Comparison of ENCODE assay signal across 8 cellular contexts in the genomic region with DNA sequence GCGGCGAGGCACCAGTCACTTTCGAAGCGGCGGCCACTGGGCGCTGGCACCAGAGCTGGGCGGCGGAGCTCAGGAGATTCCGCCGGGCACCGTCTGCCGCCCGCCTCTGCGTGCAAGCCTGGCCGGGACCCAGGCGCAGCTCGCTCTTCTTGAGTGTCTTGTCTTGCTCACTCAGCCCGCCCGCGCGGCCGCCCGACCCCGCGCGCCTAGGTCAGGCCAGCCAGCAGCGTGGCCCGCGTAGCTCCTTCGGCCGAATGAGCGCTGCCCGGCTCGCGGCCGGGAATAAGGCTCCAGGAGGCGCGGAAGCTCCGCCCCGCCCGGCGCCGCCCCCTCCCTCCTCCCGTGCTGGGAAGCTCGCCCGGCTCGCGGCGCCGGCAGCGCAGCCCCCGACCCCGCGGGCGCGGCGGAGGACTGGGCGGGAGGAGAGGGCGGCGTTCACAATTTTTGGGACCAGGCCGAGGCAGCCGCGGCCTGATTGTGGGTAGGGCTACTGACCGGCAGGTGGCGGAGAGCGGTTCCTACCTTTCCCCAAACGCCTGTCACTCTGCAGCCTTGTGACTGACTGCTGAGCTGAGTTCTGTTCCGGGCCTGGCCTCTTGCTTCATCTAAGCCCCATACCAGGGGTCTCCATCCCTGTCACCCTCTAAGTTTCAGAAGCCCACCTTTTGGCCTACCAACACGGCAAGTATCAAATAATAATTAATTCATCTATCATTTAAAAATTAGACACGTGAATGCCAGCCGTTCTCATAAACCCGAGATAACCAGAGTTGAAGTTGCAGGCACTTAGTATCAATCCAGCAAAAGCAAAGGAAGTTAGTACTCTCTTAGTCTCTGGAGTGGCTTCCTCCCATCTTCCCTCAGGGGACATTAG. TPM values are rescaled to one million over a fixed set of nuclear protein-coding genes. Genes with fewer than 3 reads are reported as not detected.
DNase-seq lines count a peak whose midpoint lies in the region; ATAC-seq and TF ChIP-seq lines count a peak whose summit lies in the region.

A gene with protein sequence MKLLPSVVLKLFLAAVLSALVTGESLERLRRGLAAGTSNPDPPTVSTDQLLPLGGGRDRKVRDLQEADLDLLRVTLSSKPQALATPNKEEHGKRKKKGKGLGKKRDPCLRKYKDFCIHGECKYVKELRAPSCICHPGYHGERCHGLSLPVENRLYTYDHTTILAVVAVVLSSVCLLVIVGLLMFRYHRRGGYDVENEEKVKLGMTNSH (minus strand): TSS at position 256 of the 874 bp plus-strand sequence. CDS start 275 bp downstream, outside the sequence.

- peak; percentile 51 for TF ChIP-seq CTCF in OCI-LY1 (IDR thresholded peaks at IDR 0.05; ENCODE audit: low read length)
- peak; percentile 18 to 50 (median 37) for TF ChIP-seq CTCF in esophagus muscularis mucosa (IDR thresholded peaks at IDR 0.05)

- peak within 1 kb of the TSS; percentile 84 for H3K9ac ChIP-seq in OCI-LY1 (ENCODE audit: low read length)
- H3K9ac ChIP-seq in mucosa of stomach (ENCODE audit: low read length): peak within 1 kb of the TSS; percentile 62
- peak within 1 kb of the TSS; percentile 52 to 84 (median 73) for H3K9ac ChIP-seq in subcutaneous abdominal adipose tissue (ENCODE audit: low read length in 5 of 5)

- peaks cover 16% of the 10 kb centered on the region; the same call in 1 of the 2 replicates for H3K79me2 ChIP-seq in OCI-LY1 (ENCODE audit: insufficient read depth, low read length)

- no peaks in the 10 kb centered on the region for H3K9me2 ChIP-seq in OCI-LY1 (ENCODE audit: low read depth, low read length)

- H3K27me3 Mint-ChIP-seq in CD8-positive, alpha-beta memory T cell: peaks cover 21 to 33% of the 10 kb centered on the region in 2 donors
- H3K27me3 Mint-ChIP-seq in activated T-cell treated with anti-CD3 and anti-CD28 coated beads, Interleukin-2, amount 50 U/mL, for 72 hours (ENCODE audit: low read depth): no peaks in the 10 kb centered on the region

- peak within 1 kb of the TSS; percentile 51 for H3K4me3 ChIP-seq in CD8-positive, alpha-beta memory T cell (ENCODE audit: low read length)
- H3K4me3 ChIP-seq in OCI-LY1 (ENCODE audit: low read depth, low read length, poor library complexity, severe bottlenecking) (peak within 1 kb of the TSS; percentile 78), esophagus muscularis mucosa (peak within 1 kb of the TSS; percentile 65 to 87 (median 77)), mucosa of stomach (ENCODE audit: low read length) (peak within 1 kb of the TSS; percentile 65), subcutaneous abdominal adipose tissue (ENCODE audit: low read depth in 1 of 5, low read length in 5 of 5) (peak within 1 kb of the TSS; percentile 70 to 87 (median 80))

- H3K4me3 Mint-ChIP-seq in CD8-positive, alpha-beta memory T cell: peak within 1 kb of the TSS; percentile 76 to 86 (median 80)
- peak within 1 kb of the TSS; percentile 82 to 85 for H3K4me3 Mint-ChIP-seq in activated T-cell treated with anti-CD3 and anti-CD28 coated beads, Interleukin-2, amount 50 U/mL, for 72 hours

- TF ChIP-seq EP300 in esophagus muscularis mucosa (IDR thresholded peaks at IDR 0.05): no peak

- no peaks in the 10 kb centered on the region for H3K36me3 ChIP-seq in CD8-positive, alpha-beta memory T cell (ENCODE audit: insufficient read depth, low read length)
- H3K36me3 ChIP-seq in OCI-LY1 (ENCODE audit: insufficient read depth, low read length) (peaks cover 23% of the 10 kb centered on the region; the same call in 1 of the 2 replicates), esophagus muscularis mucosa (peaks cover 0 to 25% (median 8%) of the 10 kb centered on the region in 4 donors), mucosa of stomach (ENCODE audit: control insufficient read depth, insufficient read depth, low read length) (peaks cover 11% of the 10 kb centered on the region), subcutaneous abdominal adipose tissue (ENCODE audit: control insufficient read depth in 5 of 5, insufficient read depth in 5 of 5, low read length in 5 of 5) (peaks cover 0 to 10% (median 6%) of the 10 kb centered on the region in 5 donors)

- CTCF ChIA-PET in CD8-positive, alpha-beta memory T cell (lab: Charles Lee): interaction anchor here (0.6 to 3.8 kb wide), 11 partner anchors 9 to 104 kb away, joined by 3 to 16 read pairs (median 3); no protein-coding TSS in a partner anchor

- no peaks in the 10 kb centered on the region for H3K9me3 Mint-ChIP-seq in CD8-positive, alpha-beta memory T cell
- no peaks in the 10 kb centered on the region for H3K9me3 Mint-ChIP-seq in activated T-cell treated with anti-CD3 and anti-CD28 coated beads, Interleukin-2, amount 50 U/mL, for 72 hours

- POLR2A ChIA-PET in CD8-positive, alpha-beta memory T cell (lab: Charles Lee): interaction anchor here (1.2 kb wide), 1 partner anchor 54 kb away, joined by 3 read pairs; no protein-coding TSS in a partner anchor

- ATAC-seq in GM19397 (IDR thresholded peaks at IDR 0.05; ENCODE audit: unreplicated experiment) (peak; percentile 75), HG03520 (IDR thresholded peaks at IDR 0.05; ENCODE audit: unreplicated experiment) (peak; percentile 81)
- ATAC-seq in activated T-cell treated with anti-CD3 and anti-CD28 coated beads, Interleukin-2, amount 50 U/mL, for 72 hours (replicated peaks in 1 of 2): peak; percentile 71 to 74

- no peaks in the 10 kb centered on the region for H3F3A ChIP-seq in OCI-LY1 (ENCODE audit: insufficient read depth, low read length)

- H3K27me3 ChIP-seq in CD8-positive, alpha-beta memory T cell (ENCODE audit: insufficient read depth, low read length, poor library complexity, severe bottlenecking): no peaks in the 10 kb centered on the region
- H3K27me3 ChIP-seq in OCI-LY1 (ENCODE audit: insufficient read depth, low read length) (no peaks in the 10 kb centered on the region), esophagus muscularis mucosa (no peaks in the 10 kb centered on the region), mucosa of stomach (ENCODE audit: control insufficient read depth, insufficient read depth, low read length) (no peaks in the 10 kb centered on the region), subcutaneous abdominal adipose tissue (ENCODE audit: control insufficient read depth in 5 of 5, insufficient read depth in 4 of 5, low read length in 5 of 5) (no peaks in the 10 kb centered on the region)

- H3K4me1 ChIP-seq in CD8-positive, alpha-beta memory T cell (ENCODE audit: insufficient read depth, low read length): peaks cover 40% of the 10 kb centered on the region
- H3K4me1 ChIP-seq in OCI-LY1 (ENCODE audit: insufficient read depth, low read length, severe bottlenecking) (peaks cover 71% of the 10 kb centered on the region), esophagus muscularis mucosa (peaks cover 52 to 65% (median 59%) of the 10 kb centered on the region in 4 donors), mucosa of stomach (ENCODE audit: control insufficient read depth, insufficient read depth, low read length) (peaks cover 71% of the 10 kb centered on the region), subcutaneous abdominal adipose tissue (ENCODE audit: control insufficient read depth in 5 of 5, insufficient read depth in 5 of 5, low read length in 5 of 5) (peaks cover 11 to 60% (median 55%) of the 10 kb centered on the region in 5 donors)

- WGBS in esophagus muscularis mucosa: 3% methylated on average over 9 of the region's 72 CpGs

- H3K9me3 ChIP-seq in CD8-positive, alpha-beta memory T cell (ENCODE audit: low read length): no peaks in the 10 kb centered on the region
- H3K9me3 ChIP-seq in OCI-LY1 (ENCODE audit: low read length) (no peaks in the 10 kb centered on the region), esophagus muscularis mucosa (no peaks in the 10 kb centered on the region), mucosa of stomach (ENCODE audit: control insufficient read depth, low read length) (no peaks in the 10 kb centered on the region), subcutaneous abdominal adipose tissue (ENCODE audit: control insufficient read depth in 5 of 5, low read length in 5 of 5) (no peaks in the 10 kb centered on the region)

- intact Hi-C loops in esophagus muscularis mucosa (cut with DNase I): loop anchor here (5.0 kb wide), 1 partner anchor 44 kb away; a partner anchor contains a TSS

- DNase-seq in CD8-positive, alpha-beta memory T cell: peak; percentile 25 to 59 (median 47)
- DNase-seq in activated T-cell treated with anti-CD3 and anti-CD28 coated beads, Interleukin-2, amount 50 U/mL, for 72 hours: peak; percentile 54 to 66
- DNase-seq in esophagus muscularis mucosa (ENCODE audit: extremely low spot score): no peak

- H3K4me1 Mint-ChIP-seq in CD8-positive, alpha-beta memory T cell: peaks cover 22 to 31% (median 29%) of the 10 kb centered on the region in 3 donors
- H3K4me1 Mint-ChIP-seq in activated T-cell treated with anti-CD3 and anti-CD28 coated beads, Interleukin-2, amount 50 U/mL, for 72 hours (ENCODE audit: low read depth): peaks cover 56% of the 10 kb centered on the region

- no peaks in the 10 kb centered on the region for H4K20me1 ChIP-seq in OCI-LY1 (ENCODE audit: insufficient read depth, low read length)

- H3K27ac Mint-ChIP-seq in CD8-positive, alpha-beta memory T cell: peak within 1 kb of the TSS in 3 of 8 donors; percentile 43 to 87 (median 51)
- H3K27ac Mint-ChIP-seq in activated T-cell treated with anti-CD3 and anti-CD28 coated beads, Interleukin-2, amount 50 U/mL, for 72 hours: peak within 1 kb of the TSS; percentile 16

- no peak within 1 kb of the TSS for H3K27ac ChIP-seq in CD8-positive, alpha-beta memory T cell (ENCODE audit: low read depth, low read length)
- H3K27ac ChIP-seq in OCI-LY1 (ENCODE audit: low read depth, low read length, poor library complexity, severe bottlenecking) (peak within 1 kb of the TSS; percentile 78), esophagus muscularis mucosa (replicated peaks in 1 of 4) (peak within 1 kb of the TSS; percentile 76 to 88 (median 86)), subcutaneous abdominal adipose tissue (ENCODE audit: low read depth, low read length) (peak within 1 kb of the TSS; percentile 74)

- peak; percentile 76 for TF ChIP-seq POLR2A in esophagus muscularis mucosa (IDR thresholded peaks at IDR 0.05; ENCODE audit: low read depth)

- no peak within 1 kb of the TSS for H2AFZ ChIP-seq in OCI-LY1 (ENCODE audit: low read length)

- H3K36me3 Mint-ChIP-seq in CD8-positive, alpha-beta memory T cell: no peaks in the 10 kb centered on the region
- H3K36me3 Mint-ChIP-seq in activated T-cell treated with anti-CD3 and anti-CD28 coated beads, Interleukin-2, amount 50 U/mL, for 72 hours (ENCODE audit: insufficient read depth in 2 of 2): peaks cover 4 to 5% of the 10 kb centered on the region in 2 donors

- H3K4me2 ChIP-seq in OCI-LY1 (ENCODE audit: low read length): peak within 1 kb of the TSS; percentile 84

RNA-seq across cellular contexts. Expression of the gene that starts here (rescaled TPM):
- total RNA-seq in CD8-positive, alpha-beta memory T cell: 1 to 10 TPM; 2.1 TPM
- not detected for polyA plus RNA-seq in CD8-positive, alpha-beta memory T cell
- 10 to 100 TPM in 1 of 2 donors, 1 to 10 TPM in 1; 9.6 to 13.6 TPM for total RNA-seq in activated T-cell treated with anti-CD3 and anti-CD28 coated beads, Interleukin-2, amount 50 U/mL, for 72 hours
- total RNA-seq in esophagus muscularis mucosa: 10 to 100 TPM in 1 of 4 donors, 1 to 10 TPM in 3; 6.6 to 20.0 (median 8.2) TPM
